In genomic region chr3:187368251-187368733, GRCh38 we compare ENCODE assay signal across 2 cellular contexts.
TF ChIP-seq lines count a peak whose summit lies in the region.

A gene with protein sequence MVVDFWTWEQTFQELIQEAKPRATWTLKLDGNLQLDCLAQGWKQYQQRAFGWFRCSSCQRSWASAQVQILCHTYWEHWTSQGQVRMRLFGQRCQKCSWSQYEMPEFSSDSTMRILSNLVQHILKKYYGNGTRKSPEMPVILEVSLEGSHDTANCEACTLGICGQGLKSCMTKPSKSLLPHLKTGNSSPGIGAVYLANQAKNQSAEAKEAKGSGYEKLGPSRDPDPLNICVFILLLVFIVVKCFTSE (plus strand): TSS chr3:187368385. CDS start chr3:187368442, 57 bp downstream.

TF ChIP-seq in IMR-90, 13 proteins besides CTCF, POLR2A, EP300 and RAD21:
- TF ChIP-seq NFE2L2 (IDR thresholded peaks at IDR 0.05; ENCODE audit: low read depth, low read length) (no peak), RCOR1 (IDR thresholded peaks at IDR 0.05; ENCODE audit: insufficient replicate concordance, low read length) (no peak), CEBPB (IDR thresholded peaks at IDR 0.05; ENCODE audit: low read depth, low read length) (no peak), USF2 (IDR thresholded peaks at IDR 0.05; ENCODE audit: low read depth, low read length) (no peak), SMC3 (IDR thresholded peaks at IDR 0.05; ENCODE audit: low read depth, low read length) (no peak), BHLHE40 (IDR thresholded peaks at IDR 0.05; ENCODE audit: low read depth, low read length) (no peak), FOS (IDR thresholded peaks at IDR 0.05; ENCODE audit: low read depth, low read length) (no peak), MAFK (IDR thresholded peaks at IDR 0.05; ENCODE audit: low read depth, low read length) (no peak)

TF ChIP-seq in endothelial cell of umbilical vein, 7 proteins besides CTCF, POLR2A, EP300 and RAD21:
- TF ChIP-seq MYC (IDR thresholded peaks at IDR 0.05; ENCODE audit: low read depth, low read length), result no peak
- TF ChIP-seq JUN (IDR thresholded peaks at IDR 0.05; ENCODE audit: borderline replicate concordance, insufficient read depth, insufficient read length, low read depth), result no peak
- TF ChIP-seq POLR2AphosphoS5 (IDR thresholded peaks at IDR 0.05; ENCODE audit: insufficient read depth, low read depth, low read length), result no peak
- TF ChIP-seq GATA2 (IDR thresholded peaks at IDR 0.05; ENCODE audit: insufficient read depth, insufficient read length, low read depth, low read length), result no peak
- no peak for TF ChIP-seq EZH2 (IDR thresholded peaks at IDR 0.05; ENCODE audit: borderline replicate concordance, low read depth, low read length, severe bottlenecking)
- no peak for TF ChIP-seq FOS (IDR thresholded peaks at IDR 0.05; ENCODE audit: borderline replicate concordance, insufficient read depth, low read length)
- no peak for TF ChIP-seq MAX (IDR thresholded peaks at IDR 0.05; ENCODE audit: insufficient read depth, insufficient read length)
